ENCODE assay signal across 1 cellular context in the genomic region with DNA sequence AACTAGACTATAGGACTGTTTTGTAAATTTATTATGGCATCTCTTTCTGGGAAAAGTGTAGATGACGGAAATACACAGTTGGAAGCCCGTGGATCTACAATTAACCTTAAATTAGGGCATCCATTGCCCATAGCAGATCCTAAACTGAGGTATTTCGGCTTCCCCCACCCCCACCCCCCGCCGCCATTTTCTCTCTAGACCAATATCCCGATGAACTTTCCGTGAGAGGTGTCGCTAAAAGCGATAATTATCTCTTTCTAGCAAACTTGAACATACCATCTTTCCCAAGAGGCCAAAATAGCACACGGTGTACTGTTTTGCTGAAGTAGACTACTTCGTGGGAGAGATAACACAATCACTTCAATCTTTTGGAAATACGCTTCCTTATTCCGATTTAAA.
TF ChIP-seq lines count a peak whose summit lies in the region.

No MANE protein-coding gene starts in this region.

TF ChIP-seq in H1, 55 proteins besides CTCF, POLR2A, EP300 and RAD21 (continued from another document):
- TF ChIP-seq, protein P1, sequence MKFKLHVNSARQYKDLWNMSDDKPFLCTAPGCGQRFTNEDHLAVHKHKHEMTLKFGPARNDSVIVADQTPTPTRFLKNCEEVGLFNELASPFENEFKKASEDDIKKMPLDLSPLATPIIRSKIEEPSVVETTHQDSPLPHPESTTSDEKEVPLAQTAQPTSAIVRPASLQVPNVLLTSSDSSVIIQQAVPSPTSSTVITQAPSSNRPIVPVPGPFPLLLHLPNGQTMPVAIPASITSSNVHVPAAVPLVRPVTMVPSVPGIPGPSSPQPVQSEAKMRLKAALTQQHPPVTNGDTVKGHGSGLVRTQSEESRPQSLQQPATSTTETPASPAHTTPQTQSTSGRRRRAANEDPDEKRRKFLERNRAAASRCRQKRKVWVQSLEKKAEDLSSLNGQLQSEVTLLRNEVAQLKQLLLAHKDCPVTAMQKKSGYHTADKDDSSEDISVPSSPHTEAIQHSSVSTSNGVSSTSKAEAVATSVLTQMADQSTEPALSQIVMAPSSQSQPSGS (IDR thresholded peaks at IDR 0.05; ENCODE audit: low read length), result no peak
